In the genomic region with DNA sequence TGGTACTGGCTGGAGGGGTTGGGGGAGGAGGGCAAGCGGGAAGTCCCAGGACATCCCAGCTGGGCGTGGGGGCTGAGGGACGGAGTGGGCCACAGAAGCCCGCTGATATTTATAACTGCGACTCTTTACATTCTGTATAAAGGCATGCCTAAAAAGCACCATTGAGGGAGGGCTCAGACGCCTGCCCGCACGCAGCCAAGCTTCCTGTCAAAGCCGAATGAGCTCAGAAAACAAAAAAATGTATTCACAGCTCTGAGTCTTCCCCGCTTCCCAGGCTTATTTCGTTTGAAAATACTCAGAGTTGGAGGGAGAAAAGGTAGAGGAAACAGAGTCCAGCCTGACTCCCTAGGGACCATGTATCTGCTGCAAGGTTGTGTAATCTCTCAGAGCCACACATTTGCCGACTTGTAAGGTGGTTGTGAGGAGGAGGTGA, we compare ENCODE assay signal across 12 cellular contexts.
DNase-seq lines count a peak whose midpoint lies in the region; ATAC-seq and TF ChIP-seq lines count a peak whose summit lies in the region.
"Had no signal": no experiment of that assay in that cellular context is flagged by ENCODE, and none has a peak within 500 bp of the region (broad histone marks: within the 10 kb centered on the region; RNA-seq: fewer than 3 reads in every experiment).

No MANE protein-coding gene starts in this region.

- H3K27ac ChIP-seq in skin epidermis, result peak overlapping the region in 19 of 21 experiments; percentile 43 to 93 (median 82)
- H3K27ac ChIP-seq: KMS-11 had no signal

- no peak for TF ChIP-seq CTCF in GM13976 (IDR thresholded peaks at IDR 0.05; ENCODE audit: borderline replicate concordance, control extremely low read depth, extremely low read depth, insufficient read depth, missing control alignments)
- no peak for TF ChIP-seq CTCF in fibroblast of villous mesenchyme (IDR thresholded peaks at IDR 0.05; ENCODE audit: insufficient read depth, low read depth, low read length)
- TF ChIP-seq CTCF in progenitor cell of endocrine pancreas (IDR thresholded peaks at IDR 0.05; ENCODE audit: unreplicated experiment), result no peak

- H3K4me3 Mint-ChIP-seq in progenitor cell of endocrine pancreas (ENCODE audit: low read depth), result no peak overlapping the region
- no peak overlapping the region for H3K4me3 Mint-ChIP-seq in activated T-helper 17 cell treated with anti-CD3 and anti-CD28 coated beads, Interleukin-2, amount 50 U/mL, for 72 hours
- H3K4me3 Mint-ChIP-seq: activated T-helper 1 cell treated with anti-CD3 and anti-CD28 coated beads, Interleukin-12 subunit alpha, Interleukin-12 subunit beta, Interleukin-2, Interleukin-4 antibody, amounts not matched to agents 30 ng/mL and 10 ng/mL and 1 ng/mL, durations not matched to agents 14 hours and 24 hours and 36 hours; T-helper 1 cell treated with Interleukin-12 subunit alpha and Interleukin-12 subunit beta and Interleukin-4 antibody, amounts not matched to agents 30 μg/mL and 1 μg/mL, for 36 hours had no signal

- in situ Hi-C loops in GM13976 (cut with MboI; ENCODE audit: low sequenced_read_pairs, unreplicated experiment), result no loop called here

- DNase-seq in GM13976 (ENCODE audit: low spot score) (peak; percentile 65), MV-4-11 (lab: John Stamatoyannopoulos, UW) (peak; percentile 58), fibroblast of villous mesenchyme (ENCODE audit: low read depth) (peak; percentile 32), progenitor cell of endocrine pancreas (ENCODE audit: low spot score, unreplicated experiment) (no peak), COLO829 (ENCODE audit: low spot score) (no peak)
- DNase-seq: mesendoderm; stimulated activated CD4-positive, alpha-beta T cell treated with anti-CD3 and anti-CD28 coated beads, Interleukin-4, amount 100 ng/mL, for 1 hour had no signal

- H3K4me3 ChIP-seq in fibroblast of villous mesenchyme (ENCODE audit: low read depth, low read length), result no peak overlapping the region
- no peak overlapping the region for H3K4me3 ChIP-seq in skin epidermis

- H3K36me3 Mint-ChIP-seq in progenitor cell of endocrine pancreas (ENCODE audit: insufficient read depth), result no peaks in the 10 kb centered on the region
- no peaks in the 10 kb centered on the region for H3K36me3 Mint-ChIP-seq in activated T-helper 17 cell treated with anti-CD3 and anti-CD28 coated beads, Interleukin-2, amount 50 U/mL, for 72 hours (ENCODE audit: low read depth)

- ATAC-seq in activated T-helper 17 cell treated with anti-CD3 and anti-CD28 coated beads, Interleukin-2, amount 50 U/mL, for 72 hours (replicated peaks), result no peak

- H3K27ac Mint-ChIP-seq in progenitor cell of endocrine pancreas, result no peak overlapping the region
- H3K27ac Mint-ChIP-seq in activated T-helper 17 cell treated with anti-CD3 and anti-CD28 coated beads, Interleukin-2, amount 50 U/mL, for 72 hours, result no peak overlapping the region
- H3K27ac Mint-ChIP-seq: activated T-helper 1 cell treated with anti-CD3 and anti-CD28 coated beads, Interleukin-12 subunit alpha, Interleukin-12 subunit beta, Interleukin-2, Interleukin-4 antibody, amounts not matched to agents 30 ng/mL and 10 ng/mL and 1 ng/mL, durations not matched to agents 14 hours and 24 hours and 36 hours; T-helper 1 cell treated with Interleukin-12 subunit alpha and Interleukin-12 subunit beta and Interleukin-4 antibody, amounts not matched to agents 30 μg/mL and 1 μg/mL, for 36 hours had no signal

- no peaks in the 10 kb centered on the region for H3K27me3 Mint-ChIP-seq in progenitor cell of endocrine pancreas
- peaks cover 9% of the 10 kb centered on the region for H3K27me3 Mint-ChIP-seq in activated T-helper 17 cell treated with anti-CD3 and anti-CD28 coated beads, Interleukin-2, amount 50 U/mL, for 72 hours

- H3K4me1 Mint-ChIP-seq in progenitor cell of endocrine pancreas (ENCODE audit: low read depth), result peaks cover 39% of the 10 kb centered on the region
- no peaks in the 10 kb centered on the region for H3K4me1 Mint-ChIP-seq in activated T-helper 17 cell treated with anti-CD3 and anti-CD28 coated beads, Interleukin-2, amount 50 U/mL, for 72 hours

- H3K9me3 Mint-ChIP-seq in progenitor cell of endocrine pancreas (ENCODE audit: low read depth), result no peaks in the 10 kb centered on the region
- H3K9me3 Mint-ChIP-seq in activated T-helper 17 cell treated with anti-CD3 and anti-CD28 coated beads, Interleukin-2, amount 50 U/mL, for 72 hours, result no peaks in the 10 kb centered on the region
- H3K9me3 Mint-ChIP-seq: activated T-helper 1 cell treated with anti-CD3 and anti-CD28 coated beads, Interleukin-12 subunit alpha, Interleukin-12 subunit beta, Interleukin-2, Interleukin-4 antibody, amounts not matched to agents 30 ng/mL and 10 ng/mL and 1 ng/mL, durations not matched to agents 14 hours and 24 hours and 36 hours; T-helper 1 cell treated with Interleukin-12 subunit alpha and Interleukin-12 subunit beta and Interleukin-4 antibody, amounts not matched to agents 30 μg/mL and 1 μg/mL, for 36 hours had no signal

Comparison
In these comparisons a context has a peak if more than half of its experiments do, and no peak if none do; other contexts are left out.
1. DNase-seq: peak in GM13976 (single experiment), MV-4-11 (single experiment) and fibroblast of villous mesenchyme (single experiment); none in progenitor cell of endocrine pancreas (single experiment) and COLO829 (single experiment).